7 cellular contexts compared by ENCODE assay signal in the genomic region with DNA sequence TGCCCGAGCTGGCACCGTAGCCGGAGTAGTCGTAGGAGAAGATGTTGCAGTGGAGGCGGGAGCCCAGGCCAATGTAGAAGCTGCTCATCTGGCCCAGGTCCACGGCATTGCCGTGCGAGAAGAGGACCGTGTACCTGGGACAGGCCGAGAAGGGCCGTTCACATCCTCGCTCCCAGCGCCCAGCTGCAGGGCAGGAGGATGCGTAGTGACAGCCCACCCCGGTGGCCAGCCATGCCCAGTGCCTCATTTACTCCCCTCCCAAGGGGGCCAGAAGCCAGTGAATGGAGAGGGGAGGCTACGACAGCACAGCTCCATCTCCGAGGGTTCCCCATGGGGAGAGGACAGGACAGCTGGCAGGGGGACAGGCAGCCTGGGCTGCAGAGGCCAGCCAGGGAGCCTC. TPM values are rescaled to one million over a fixed set of nuclear protein-coding genes. Genes with fewer than 3 reads are reported as not detected.
A peak's percentile ranks its signal among the peaks of the same experiment; 100 is the strongest.
DNase-seq lines count a peak whose midpoint lies in the region; ATAC-seq and TF ChIP-seq lines count a peak whose summit lies in the region.
"Not testable (repeated sequence)": the region's sequence is repeated elsewhere in the genome, so short reads cannot be mapped to it uniquely, and the experiment has no call there.

No MANE protein-coding gene starts in this region.

- not testable (repeated sequence) for TF ChIP-seq POLR2A in tibial nerve (IDR thresholded peaks at IDR 0.05)

- not testable (repeated sequence) for H2BK5ac ChIP-seq in neuronal stem cell (ENCODE audit: low read length)

- not testable (repeated sequence) for ATAC-seq in activated CD8-positive, alpha-beta T cell treated with anti-CD3 and anti-CD28 coated beads, Interleukin-2, amount 10 ng/mL, durations not matched to agents 7 days and 5 days; effector memory CD8-positive, alpha-beta T cell (replicated peaks)

- CTCF ChIA-PET in activated CD8-positive, alpha-beta T cell treated with anti-CD3 and anti-CD28 coated beads, Interleukin-2, amount 10 ng/mL, durations not matched to agents 7 days and 5 days (lab: Charles Lee) = not testable (repeated sequence)

- in situ Hi-C loops in G401 (cut with HindIII; ENCODE audit: low sequenced_read_pairs) = not testable (repeated sequence)

- H2BK12ac ChIP-seq in neuronal stem cell (ENCODE audit: low read length) = not testable (repeated sequence)

- H3K9me3 Mint-ChIP-seq in activated CD8-positive, alpha-beta T cell treated with anti-CD3 and anti-CD28 coated beads, Interleukin-2, amount 10 ng/mL, durations not matched to agents 7 days and 5 days (ENCODE audit: insufficient read depth); effector memory CD8-positive, alpha-beta T cell: not testable (repeated sequence)

- no CpG with 5 or more reads among the region's 17 CpGs for WGBS in neuronal stem cell (ENCODE audit: extremely low coverage in 2 of 2, insufficient read length in 2 of 2, insufficient replicate concordance in 1 of 2), 2 donors
- 59 to 81% methylated on average over 12 to 14 of the region's 17 CpGs for WGBS in tibial nerve, 2 donors

- H3K27ac Mint-ChIP-seq in activated CD8-positive, alpha-beta T cell treated with anti-CD3 and anti-CD28 coated beads, Interleukin-2, amount 10 ng/mL, durations not matched to agents 7 days and 5 days = peak overlapping the region; percentile 46
- H3K27ac Mint-ChIP-seq in effector memory CD8-positive, alpha-beta T cell = peak overlapping the region in 1 of 2 donors; percentile 99

- peak; percentile 14 for DNase-seq in G401 (ENCODE audit: low spot score)
- not testable (repeated sequence) for DNase-seq in activated CD8-positive, alpha-beta T cell treated with anti-CD3 and anti-CD28 coated beads, Interleukin-2, amount 10 ng/mL, durations not matched to agents 7 days and 5 days; effector memory CD8-positive, alpha-beta T cell; neuronal stem cell (ENCODE audit: low spot score); tibial nerve (ENCODE audit: low spot score in 2 of 2)

- H3K36me3 Mint-ChIP-seq in activated CD8-positive, alpha-beta T cell treated with anti-CD3 and anti-CD28 coated beads, Interleukin-2, amount 10 ng/mL, durations not matched to agents 7 days and 5 days (ENCODE audit: low read depth) = peaks cover 51% of the 10 kb centered on the region
- peaks cover 70% of the 10 kb centered on the region for H3K36me3 Mint-ChIP-seq in effector memory CD8-positive, alpha-beta T cell (ENCODE audit: insufficient read depth)

- TF ChIP-seq EP300 in tibial nerve (IDR thresholded peaks at IDR 0.05) = not testable (repeated sequence)

- not testable (repeated sequence) for H3K4me3 ChIP-seq in neuronal stem cell (ENCODE audit: low read length in 2 of 2); tibial nerve

- H3K4ac ChIP-seq in neuronal stem cell (ENCODE audit: low read length) = not testable (repeated sequence)

- not testable (repeated sequence) for H3K27me3 Mint-ChIP-seq in activated CD8-positive, alpha-beta T cell treated with anti-CD3 and anti-CD28 coated beads, Interleukin-2, amount 10 ng/mL, durations not matched to agents 7 days and 5 days (ENCODE audit: low read depth); effector memory CD8-positive, alpha-beta T cell

- not testable (repeated sequence) for H2AK5ac ChIP-seq in neuronal stem cell (ENCODE audit: low read depth, low read length)

- H3K9ac ChIP-seq in neuronal stem cell (ENCODE audit: low read depth, low read length, poor library complexity) = peak overlapping the region; percentile 63

- peaks cover 22% of the 10 kb centered on the region for H3K79me1 ChIP-seq in neuronal stem cell (ENCODE audit: low read depth, low read length)

- H3K23ac ChIP-seq in neuronal stem cell (ENCODE audit: low read depth, low read length, poor library complexity) = not testable (repeated sequence)

- H3K14ac ChIP-seq in neuronal stem cell (ENCODE audit: low read length) = not testable (repeated sequence)

- H3K36me3 ChIP-seq in neuronal stem cell (replicated peaks in 1 of 2; ENCODE audit: control insufficient read depth in 2 of 2, insufficient read depth in 2 of 2, low read length in 2 of 2) = not testable (repeated sequence)
- H3K36me3 ChIP-seq in tibial nerve = peaks cover 0 to 19% (median 0%) of the 10 kb centered on the region in 3 donors

- POLR2A ChIA-PET in activated CD8-positive, alpha-beta T cell treated with anti-CD3 and anti-CD28 coated beads, Interleukin-2, amount 10 ng/mL, durations not matched to agents 7 days and 5 days (lab: Charles Lee) = interaction anchor here (1.0 kb wide), 1 partner anchor 17 kb away, joined by 5 read pairs; no protein-coding TSS in a partner anchor

- H3K9me3 ChIP-seq in neuronal stem cell (replicated peaks in 1 of 2; ENCODE audit: control insufficient read depth in 2 of 2, insufficient read depth in 1 of 2, low read depth in 1 of 2, low read length in 2 of 2); tibial nerve: not testable (repeated sequence)

- not testable (repeated sequence) for H4K8ac ChIP-seq in neuronal stem cell (ENCODE audit: low read depth, low read length)

- not testable (repeated sequence) for H2AFZ ChIP-seq in neuronal stem cell (ENCODE audit: low read length)

- not testable (repeated sequence) for H4K91ac ChIP-seq in neuronal stem cell (ENCODE audit: low read depth, low read length, poor library complexity)

- not testable (repeated sequence) for H2BK120ac ChIP-seq in neuronal stem cell (ENCODE audit: low read depth, low read length)

- not testable (repeated sequence) for H3K18ac ChIP-seq in neuronal stem cell (ENCODE audit: low read length)

- peaks cover 20 to 38% of the 10 kb centered on the region in 2 donors for H3K4me1 ChIP-seq in neuronal stem cell (ENCODE audit: control insufficient read depth in 2 of 2, insufficient read depth in 1 of 2, low read depth in 1 of 2, low read length in 2 of 2)
- H3K4me1 ChIP-seq in tibial nerve = peaks cover 0 to 68% (median 45%) of the 10 kb centered on the region in 4 donors

- peaks cover 43% of the 10 kb centered on the region for H3K4me1 Mint-ChIP-seq in activated CD8-positive, alpha-beta T cell treated with anti-CD3 and anti-CD28 coated beads, Interleukin-2, amount 10 ng/mL, durations not matched to agents 7 days and 5 days (ENCODE audit: low read depth)
- peaks cover 41 to 54% of the 10 kb centered on the region in 2 donors for H3K4me1 Mint-ChIP-seq in effector memory CD8-positive, alpha-beta T cell (ENCODE audit: low read depth in 2 of 2)

- not testable (repeated sequence) for H2BK15ac ChIP-seq in neuronal stem cell (ENCODE audit: low read length)

- TF ChIP-seq CTCF in tibial nerve (IDR thresholded peaks at IDR 0.05) = not testable (repeated sequence)

- H3K4me2 ChIP-seq in neuronal stem cell (ENCODE audit: insufficient read depth, low read length, poor library complexity, severe bottlenecking) = not testable (repeated sequence)

- not testable (repeated sequence) for H3K27me3 ChIP-seq in layer of hippocampus (ENCODE audit: control insufficient read depth, insufficient read depth, low read length); neuronal stem cell (ENCODE audit: control insufficient read depth in 3 of 3, insufficient read depth in 3 of 3, low read depth in 1 of 3, low read length in 3 of 3); tibial nerve

- H3K4me3 Mint-ChIP-seq in activated CD8-positive, alpha-beta T cell treated with anti-CD3 and anti-CD28 coated beads, Interleukin-2, amount 10 ng/mL, durations not matched to agents 7 days and 5 days = not testable (repeated sequence)
- H3K4me3 Mint-ChIP-seq in effector memory CD8-positive, alpha-beta T cell = peak overlapping the region; percentile 45 to 65

- H3K27ac ChIP-seq in angular gyrus (ENCODE audit: low read depth, low read length) (peak overlapping the region; percentile 92), layer of hippocampus (ENCODE audit: low read depth, low read length) (peak overlapping the region; percentile 80), tibial nerve (peak overlapping the region in 3 of 4 donors; percentile 81 to 89 (median 87))
- H3K27ac ChIP-seq in neuronal stem cell (replicated peaks; ENCODE audit: low read length) = not testable (repeated sequence)

RNA-seq across cellular contexts. Expression of gene ABHD17A, which starts 5.3 kb away (rescaled TPM):
- total RNA-seq in G401 (2014; rRNA removed; shearing (Covaris generic)) = 94.4 and 130 TPM in 2 replicates
- total RNA-seq in activated CD8-positive, alpha-beta T cell treated with anti-CD3 and anti-CD28 coated beads, Interleukin-2, amount 10 ng/mL, durations not matched to agents 7 days and 5 days = 100 to 1,000 TPM; 181 to 196 TPM
- 44.4 TPM for polyA plus RNA-seq in neuronal stem cell (2013, experiment 1 of 2)
- 44.1 TPM for polyA plus RNA-seq in neuronal stem cell (2013, experiment 2 of 2)
- 100 to 1,000 TPM; 127 to 165 (median 132) TPM for total RNA-seq in tibial nerve

RNA-seq across cellular contexts. Expression of gene KLF16, which starts 16.6 kb away (rescaled TPM):
- 27.9 and 29.2 TPM in 2 replicates for total RNA-seq in G401 (2014; rRNA removed; shearing (Covaris generic))
- total RNA-seq in activated CD8-positive, alpha-beta T cell treated with anti-CD3 and anti-CD28 coated beads, Interleukin-2, amount 10 ng/mL, durations not matched to agents 7 days and 5 days = 10 to 100 TPM; 26.5 to 29.8 TPM
- polyA plus RNA-seq in neuronal stem cell (2013, experiment 1 of 2) = 12.8 TPM
- polyA plus RNA-seq in neuronal stem cell (2013, experiment 2 of 2) = 12.5 TPM
- total RNA-seq in tibial nerve = 1 to 10 TPM; 4.6 to 8.4 (median 7.0) TPM

RNA-seq across cellular contexts. Expression of gene ADAT3, which starts 25.2 kb away (rescaled TPM):
- total RNA-seq in G401 (2014; rRNA removed; shearing (Covaris generic)) = 8.6 and 13.5 TPM in 2 replicates
- 10 to 100 TPM in 1 of 2 experiments, 1 to 10 TPM in 1; 9.9 to 11.0 TPM for total RNA-seq in activated CD8-positive, alpha-beta T cell treated with anti-CD3 and anti-CD28 coated beads, Interleukin-2, amount 10 ng/mL, durations not matched to agents 7 days and 5 days
- polyA plus RNA-seq in neuronal stem cell (2013, experiment 1 of 2) = 4.4 TPM
- 3.8 TPM for polyA plus RNA-seq in neuronal stem cell (2013, experiment 2 of 2)
- 1 to 10 TPM; 2.4 to 8.7 (median 4.8) TPM for total RNA-seq in tibial nerve

RNA-seq across cellular contexts. Expression of gene SCAMP4, which starts 25.2 kb away (rescaled TPM):
- total RNA-seq in G401 (2014; rRNA removed; shearing (Covaris generic)) = 45.9 and 70.6 TPM in 2 replicates
- 10 to 100 TPM; 29.9 to 37.2 TPM for total RNA-seq in activated CD8-positive, alpha-beta T cell treated with anti-CD3 and anti-CD28 coated beads, Interleukin-2, amount 10 ng/mL, durations not matched to agents 7 days and 5 days
- 49.3 TPM for polyA plus RNA-seq in neuronal stem cell (2013, experiment 1 of 2)
- polyA plus RNA-seq in neuronal stem cell (2013, experiment 2 of 2) = 49.1 TPM
- total RNA-seq in tibial nerve = 10 to 100 TPM; 34.7 to 65.7 (median 56.2) TPM

RNA-seq across cellular contexts. Expression of gene REXO1, which starts 31.7 kb away (rescaled TPM):
- total RNA-seq in G401 (2014; rRNA removed; shearing (Covaris generic)) = 7.8 and 10.7 TPM in 2 replicates
- total RNA-seq in activated CD8-positive, alpha-beta T cell treated with anti-CD3 and anti-CD28 coated beads, Interleukin-2, amount 10 ng/mL, durations not matched to agents 7 days and 5 days = 10 to 100 TPM; 47.9 to 52.9 TPM
- 15.0 TPM for polyA plus RNA-seq in neuronal stem cell (2013, experiment 1 of 2)
- 16.5 TPM for polyA plus RNA-seq in neuronal stem cell (2013, experiment 2 of 2)
- total RNA-seq in tibial nerve = 10 to 100 TPM; 17.9 to 87.3 (median 31.1) TPM
